In genomic region chr1:235650341-235651169, GRCh38 we compare ENCODE assay signal across 8 cellular contexts. TPM values are rescaled to one million over a fixed set of nuclear protein-coding genes. Genes with fewer than 3 reads are reported as not detected.
DNase-seq lines count a peak whose midpoint lies in the region; ATAC-seq and TF ChIP-seq lines count a peak whose summit lies in the region.

No MANE protein-coding gene starts in this region.

- H4K20me1 ChIP-seq in fibroblast of lung (ENCODE audit: control insufficient read depth, extremely low read depth, insufficient read depth, low read length): no peaks in the 10 kb centered on the region

- no peak for TF ChIP-seq CTCF in fibroblast of lung (conservative IDR thresholded peaks at IDR 0.05 in 1 of 2, IDR thresholded peaks at IDR 0.05 in 1 of 2; ENCODE audit: low read depth in 1 of 2, low read length in 2 of 2)
- TF ChIP-seq CTCF in osteocyte (IDR thresholded peaks at IDR 0.05): no peak

- no peaks in the 10 kb centered on the region for H3K36me3 ChIP-seq in fibroblast of lung (ENCODE audit: control insufficient read depth, insufficient read depth, low read length)

- H3K79me2 ChIP-seq in fibroblast of lung (ENCODE audit: control insufficient read depth, insufficient read depth, low read length): no peaks in the 10 kb centered on the region

- peaks cover 61% of the 10 kb centered on the region for H3K27me3 Mint-ChIP-seq in osteocyte (ENCODE audit: unreplicated experiment)

- peak overlapping the region; percentile 14 to 44 (median 28) for H3K4me3 ChIP-seq in fibroblast of lung (replicated peaks in 1 of 4; ENCODE audit: control extremely low read depth in 1 of 4, insufficient read depth in 1 of 4, low read depth in 3 of 4, low read length in 4 of 4)

- peak overlapping the region; percentile 71 for H3K4me2 ChIP-seq in fibroblast of lung (ENCODE audit: extremely low read depth, insufficient read depth, low read length)

- peaks cover 2% of the 10 kb centered on the region for H3K36me3 Mint-ChIP-seq in osteocyte (ENCODE audit: unreplicated experiment)

- peak overlapping the region; percentile 60 for H3K4me3 Mint-ChIP-seq in osteocyte (ENCODE audit: unreplicated experiment)

- H2AFZ ChIP-seq in fibroblast of lung (ENCODE audit: low read length): no peak overlapping the region

- no peaks in the 10 kb centered on the region for H3K9me3 Mint-ChIP-seq in osteocyte (ENCODE audit: unreplicated experiment)

- no peak overlapping the region for H3K27ac ChIP-seq in fibroblast of lung (ENCODE audit: insufficient read depth, low read length)

- no peak overlapping the region for H3K9ac ChIP-seq in fibroblast of lung (ENCODE audit: insufficient read depth, low read length)

- peaks cover 16% of the 10 kb centered on the region for H3K4me1 Mint-ChIP-seq in osteocyte (ENCODE audit: unreplicated experiment)

- peak; percentile 39 for DNase-seq in NCI-H2196 (lab: John Stamatoyannopoulos, UW; ENCODE audit: unreplicated experiment)
- DNase-seq in NCI-H2196 treated with DMSO at 0.1 percent for 48 hours (lab: John Stamatoyannopoulos, UW; ENCODE audit: unreplicated experiment): no peak
- DNase-seq in SHP77 treated with DMSO at 0.1 percent for 48 hours (lab: John Stamatoyannopoulos, UW): peak; percentile 21
- peak in 1 of 2 donors; percentile 9 for DNase-seq in fibroblast of lung (ENCODE audit: low read depth in 2 of 2)
- peak; percentile 84 for DNase-seq in osteocyte (ENCODE audit: extremely low spot score, unreplicated experiment)
- no peak for DNase-seq in AG20443 (ENCODE audit: low spot score)

- no peak for ATAC-seq in GM21381 (IDR thresholded peaks at IDR 0.05; ENCODE audit: unreplicated experiment)
- ATAC-seq in GM21447 (IDR thresholded peaks at IDR 0.05; ENCODE audit: unreplicated experiment): no peak

- peaks cover 21% of the 10 kb centered on the region for H3K27me3 ChIP-seq in fibroblast of lung (ENCODE audit: control insufficient read depth, insufficient read depth, low read length)

- H3K27ac Mint-ChIP-seq in osteocyte (ENCODE audit: unreplicated experiment): no peak overlapping the region

- H3K9me3 ChIP-seq in fibroblast of lung (ENCODE audit: control insufficient read depth, insufficient read depth, low read depth, low read length): no peaks in the 10 kb centered on the region

- H3K4me1 ChIP-seq in fibroblast of lung (ENCODE audit: control insufficient read depth, extremely low read depth, insufficient read depth, low read length): no peaks in the 10 kb centered on the region

RNA-seq across cellular contexts. Expression of gene GNG4, which starts 1.0 kb away (rescaled TPM):
- under 0.01 TPM in 2 replicates for total RNA-seq in fibroblast of lung
- polyA plus RNA-seq in fibroblast of lung: 0.06 and 0.10 TPM in 2 replicates
- 0.22 TPM in 1 of 2 replicates, not detected in the other for polyA plus RNA-seq in fibroblast of lung (2012)
- polyA minus RNA-seq in fibroblast of lung (ENCODE audit: low replicate concordance): not detected in 2 replicates
- total RNA-seq in osteocyte: 0.34 and 0.83 TPM in 2 replicates

Comparison
In these comparisons a context has a peak if more than half of its experiments do, and no peak if none do; other contexts are left out.
1. DNase-seq: peak in NCI-H2196 (single experiment), SHP77 treated with DMSO at 0.1 percent for 48 hours (single experiment) and osteocyte (single experiment); none in NCI-H2196 treated with DMSO at 0.1 percent for 48 hours (single experiment) and AG20443 (single experiment).